In the genomic region with DNA sequence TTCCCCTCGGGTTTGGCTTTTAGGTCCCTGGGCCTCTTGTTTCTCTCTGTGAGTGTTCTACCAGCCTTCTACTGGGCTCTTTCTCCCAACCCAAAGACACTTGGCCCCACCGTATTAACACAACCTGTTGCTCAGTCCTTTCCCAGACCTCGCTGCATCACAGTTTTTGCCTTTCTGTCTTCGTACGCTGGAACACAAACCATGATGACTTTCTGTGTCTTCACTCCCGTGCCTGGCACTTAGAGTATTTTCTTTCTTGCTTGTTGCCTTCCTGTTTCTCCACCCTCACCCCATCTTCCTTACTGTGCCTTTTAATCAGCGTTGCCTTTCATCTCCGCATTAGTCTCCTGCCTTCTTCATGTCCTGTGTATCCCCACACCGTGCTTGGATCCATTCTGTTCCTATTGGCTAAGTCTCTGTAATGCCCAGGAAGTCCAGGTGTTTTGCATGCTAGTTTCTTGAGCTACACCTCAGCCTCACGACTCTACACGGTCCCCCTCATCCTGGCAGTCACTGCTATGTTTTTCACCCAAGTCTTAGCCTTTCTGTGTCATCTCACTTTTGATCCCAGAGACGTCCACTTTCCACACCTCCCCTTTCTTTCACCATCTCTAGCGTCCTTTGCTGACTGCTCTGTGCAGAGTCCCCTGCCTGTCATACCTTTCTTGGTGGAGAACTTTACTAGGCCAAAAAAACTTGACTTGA, we compare ENCODE assay signal across 8 cellular contexts. TPM values are rescaled to one million over a fixed set of nuclear protein-coding genes. Genes with fewer than 3 reads are reported as not detected.
A peak's percentile ranks its signal among the peaks of the same experiment; 100 is the strongest.
DNase-seq lines count a peak whose midpoint lies in the region; TF ChIP-seq lines count a peak whose summit lies in the region.

No MANE protein-coding gene starts in this region.

- H3K4me3 ChIP-seq in GM12865 (ENCODE audit: low read depth, low read length) (peak overlapping the region; percentile 71), SJCRH30 (peak overlapping the region; percentile 65), esophagus squamous epithelium (peak overlapping the region; percentile 75 to 98 (median 86)), rectal smooth muscle tissue (ENCODE audit: low read length) (peak overlapping the region; percentile 82)

- WGBS in esophagus squamous epithelium, 2 donors, result 3% methylated on average over 13 of the region's 13 CpGs

- peaks cover 10% of the 10 kb centered on the region for H3K4me1 ChIP-seq in SJCRH30
- H3K4me1 ChIP-seq in esophagus squamous epithelium, result peaks cover 52 to 72% (median 58%) of the 10 kb centered on the region in 3 donors
- peaks cover 11% of the 10 kb centered on the region for H3K4me1 ChIP-seq in rectal smooth muscle tissue (ENCODE audit: control insufficient read depth, insufficient read depth, low read length)

- peak overlapping the region; percentile 80 for H3K9ac ChIP-seq in rectal smooth muscle tissue (ENCODE audit: low read length)

- 0 out of 2 replicates have a peak, but pooled peaks cover 3% of the 10 kb centered on the region for H3K36me3 ChIP-seq in SJCRH30
- peaks cover 0 to 13% (median 0%) of the 10 kb centered on the region in 3 donors for H3K36me3 ChIP-seq in esophagus squamous epithelium
- H3K36me3 ChIP-seq in rectal smooth muscle tissue (ENCODE audit: control insufficient read depth, insufficient read depth, low read length), result peaks cover 2% of the 10 kb centered on the region

- no peak for TF ChIP-seq POLR2A in esophagus squamous epithelium (IDR thresholded peaks at IDR 0.05)

- intact Hi-C loops in esophagus squamous epithelium (cut with DNase I), result no loop called here

- H3K9me3 ChIP-seq in SJCRH30 (replicated peaks) (no peaks in the 10 kb centered on the region), esophagus squamous epithelium (no peaks in the 10 kb centered on the region)

- no peak for TF ChIP-seq CTCF in GM12865 (IDR thresholded peaks at IDR 0.05; ENCODE audit: insufficient read depth, low read depth, low read length, missing control alignments)
- TF ChIP-seq CTCF in esophagus squamous epithelium (IDR thresholded peaks at IDR 0.05), result no peak

- DNase-seq in GM12865 (ENCODE audit: low read depth) (peak; percentile 46), SJCRH30 (no peak), esophagus squamous epithelium (lab: John Stamatoyannopoulos, UW) (no peak), NCI-H187 (lab: John Stamatoyannopoulos, UW) (no peak), NCI-H146 treated with DMSO at 0.1 percent for 48 hours (lab: John Stamatoyannopoulos, UW; ENCODE audit: unreplicated experiment) (no peak), hippocampal formation (lab: John Stamatoyannopoulos, UW) (no peak)
- DNase-seq in central memory CD4-positive, alpha-beta T cell, result no peak

- H3K27me3 ChIP-seq in SJCRH30 (no peaks in the 10 kb centered on the region), esophagus squamous epithelium (no peaks in the 10 kb centered on the region), rectal smooth muscle tissue (ENCODE audit: control insufficient read depth, insufficient read depth, low read length) (no peaks in the 10 kb centered on the region)

- H3K27ac ChIP-seq in SJCRH30, result no peak overlapping the region
- peak overlapping the region; percentile 93 to 96 (median 95) for H3K27ac ChIP-seq in esophagus squamous epithelium
- H3K27ac ChIP-seq in rectal smooth muscle tissue (ENCODE audit: low read depth, low read length), result no peak overlapping the region

RNA-seq across cellular contexts. Expression of a gene that starts 1.6 kb away (rescaled TPM):
- total RNA-seq in SJCRH30 (2014; rRNA removed; shearing (Covaris generic)), result 20.7 and 23.4 TPM in 2 replicates
- 10 to 100 TPM; 47.0 to 91.0 (median 62.2) TPM for total RNA-seq in esophagus squamous epithelium

RNA-seq across cellular contexts. Expression of a gene that starts 27.3 kb away (rescaled TPM):
- 61.6 and 63.7 TPM in 2 replicates for total RNA-seq in SJCRH30 (2014; rRNA removed; shearing (Covaris generic))
- 1 to 10 TPM; 3.4 to 8.8 (median 6.1) TPM for total RNA-seq in esophagus squamous epithelium

Comparison
In these comparisons a context has a peak if more than half of its experiments do, and no peak if none do; other contexts are left out.
1. H3K27ac ChIP-seq: peak in esophagus squamous epithelium (4 of 4); none in SJCRH30 (single experiment) and rectal smooth muscle tissue (single experiment).
2. Peak in every context shown above with its lines, with median percentiles within 50 percentile points of each other: H3K4me3 ChIP-seq.